8 cellular contexts compared by ENCODE assay signal in the genomic region with DNA sequence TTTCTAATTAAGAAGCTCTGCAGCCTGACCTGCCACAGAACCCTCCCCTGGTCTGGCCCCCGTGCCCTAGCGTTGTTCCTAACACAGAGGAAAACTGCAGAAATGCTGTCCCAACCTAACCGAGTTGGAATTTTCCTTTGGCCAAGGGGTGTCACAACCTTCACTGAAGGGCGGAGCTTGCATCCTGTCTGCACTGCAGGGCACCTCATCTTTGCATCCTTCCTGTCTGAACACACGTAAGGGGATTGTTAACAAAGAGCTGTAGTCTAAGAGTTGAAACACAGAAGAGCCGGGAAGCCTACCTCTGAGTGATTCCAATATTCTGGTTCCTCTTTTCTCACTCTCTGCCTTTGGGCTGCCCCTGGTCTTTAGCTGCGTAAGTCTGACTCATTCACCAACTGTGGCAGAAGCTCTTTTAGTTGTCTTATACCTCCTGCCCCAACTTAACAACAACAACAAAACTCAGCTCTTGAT. TPM values are rescaled to one million over a fixed set of nuclear protein-coding genes. Genes with fewer than 3 reads are reported as not detected.
DNase-seq lines count a peak whose midpoint lies in the region; ATAC-seq and TF ChIP-seq lines count a peak whose summit lies in the region.

No MANE protein-coding gene starts in this region.

- no peak for TF ChIP-seq CTCF in omental fat pad (IDR thresholded peaks at IDR 0.05)

- DNase-seq in SIG-M5 treated with dmso at 0.1 percent for 504 hours (lab: John Stamatoyannopoulos, UW; ENCODE audit: unreplicated experiment) = peak; percentile 94
- no peak for DNase-seq in central memory CD8-positive, alpha-beta T cell (ENCODE audit: low spot score in 2 of 2)
- no peak for DNase-seq in NCI-H1694 treated with DMSO at 0.1 percent for 48 hours (lab: John Stamatoyannopoulos, UW)
- no peak for DNase-seq in omental fat pad (ENCODE audit: low spot score)

- H3K4me3 ChIP-seq in BLaER1 = no peak overlapping the region
- peak overlapping the region; percentile 37 to 39 for H3K4me3 ChIP-seq in muscle layer of duodenum (ENCODE audit: low read depth in 1 of 2, low read length in 2 of 2)

- H3K4me1 Mint-ChIP-seq in central memory CD8-positive, alpha-beta T cell = peaks cover 29% of the 10 kb centered on the region

- ATAC-seq in GM18907 (IDR thresholded peaks at IDR 0.05; ENCODE audit: unreplicated experiment) = peak; percentile 82
- peak; percentile 79 for ATAC-seq in HG03064 (IDR thresholded peaks at IDR 0.05; ENCODE audit: low read depth, unreplicated experiment)
- ATAC-seq in central memory CD8-positive, alpha-beta T cell (replicated peaks; ENCODE audit: extremely low read depth, poor library complexity, severe bottlenecking) = peak; percentile 50
- ATAC-seq in omental fat pad (ENCODE audit: low FRiP score) = no peak

- no peaks in the 10 kb centered on the region for H4K20me1 ChIP-seq in BLaER1

- H3K4me3 Mint-ChIP-seq in central memory CD8-positive, alpha-beta T cell = peak overlapping the region; percentile 85

- H3K9ac ChIP-seq in BLaER1 = no peak overlapping the region

- H3K27me3 Mint-ChIP-seq in central memory CD8-positive, alpha-beta T cell = no peaks in the 10 kb centered on the region

- peaks cover 7% of the 10 kb centered on the region for H3K36me3 Mint-ChIP-seq in central memory CD8-positive, alpha-beta T cell (ENCODE audit: insufficient read depth)

- H3K4me2 ChIP-seq in BLaER1 = peak overlapping the region; percentile 91; the same call in 1 of the 2 replicates

- H3K9me3 Mint-ChIP-seq in central memory CD8-positive, alpha-beta T cell = no peaks in the 10 kb centered on the region

- H3K4me1 ChIP-seq in BLaER1 = peaks cover 37% of the 10 kb centered on the region
- H3K4me1 ChIP-seq in muscle layer of duodenum (ENCODE audit: control insufficient read depth in 1 of 2, insufficient read depth in 2 of 2, low read length in 2 of 2) = peaks cover 16 to 29% of the 10 kb centered on the region in 2 donors

- H3K9me3 ChIP-seq in BLaER1 (no peaks in the 10 kb centered on the region), muscle layer of duodenum (ENCODE audit: control insufficient read depth in 1 of 2, low read length in 2 of 2) (no peaks in the 10 kb centered on the region)

- H3K27ac Mint-ChIP-seq in central memory CD8-positive, alpha-beta T cell (ENCODE audit: low read depth) = peak overlapping the region; percentile 39

- H3K27me3 ChIP-seq in BLaER1 (peaks cover 17% of the 10 kb centered on the region; the same call in 1 of the 2 replicates), muscle layer of duodenum (ENCODE audit: low read depth, low read length) (no peaks in the 10 kb centered on the region)

- H3K27ac ChIP-seq in BLaER1 (no peak overlapping the region), muscle layer of duodenum (ENCODE audit: low read length) (peak overlapping the region; percentile 64)

- H3K36me3 ChIP-seq in BLaER1 (no peaks in the 10 kb centered on the region), muscle layer of duodenum (ENCODE audit: control insufficient read depth in 1 of 2, insufficient read depth in 2 of 2, low read length in 2 of 2) (peaks cover 0 to 5% of the 10 kb centered on the region in 2 donors)

RNA-seq across cellular contexts. Expression of a gene that starts 1.6 kb away (rescaled TPM):
- total RNA-seq in omental fat pad = 10 to 100 TPM; 36.4 to 79.3 (median 40.7) TPM

RNA-seq across cellular contexts. Expression of a gene that starts 20.0 kb away (rescaled TPM):
- total RNA-seq in omental fat pad = 1 to 10 TPM in 3 of 4 donors, not detected in 1; 3.4 to 7.9 (median 7.5) TPM

RNA-seq across cellular contexts. Expression of a gene that starts 26.2 kb away (rescaled TPM):
- total RNA-seq in omental fat pad = 1 to 10 TPM in 2 of 4 donors, not detected in 2; 3.1 to 4.6 TPM

RNA-seq across cellular contexts. Expression of a gene that starts 27.2 kb away (rescaled TPM):
- 1,000 to 10,000 TPM in 1 of 4 donors, 100 to 1,000 TPM in 2, 10 to 100 TPM in 1; 82.4 to 1,340 (median 304) TPM for total RNA-seq in omental fat pad

RNA-seq across cellular contexts. Expression of a gene that starts 59.4 kb away (rescaled TPM):
- 10 to 100 TPM; 12.2 to 40.0 (median 20.2) TPM for total RNA-seq in omental fat pad
